In the genomic region with DNA sequence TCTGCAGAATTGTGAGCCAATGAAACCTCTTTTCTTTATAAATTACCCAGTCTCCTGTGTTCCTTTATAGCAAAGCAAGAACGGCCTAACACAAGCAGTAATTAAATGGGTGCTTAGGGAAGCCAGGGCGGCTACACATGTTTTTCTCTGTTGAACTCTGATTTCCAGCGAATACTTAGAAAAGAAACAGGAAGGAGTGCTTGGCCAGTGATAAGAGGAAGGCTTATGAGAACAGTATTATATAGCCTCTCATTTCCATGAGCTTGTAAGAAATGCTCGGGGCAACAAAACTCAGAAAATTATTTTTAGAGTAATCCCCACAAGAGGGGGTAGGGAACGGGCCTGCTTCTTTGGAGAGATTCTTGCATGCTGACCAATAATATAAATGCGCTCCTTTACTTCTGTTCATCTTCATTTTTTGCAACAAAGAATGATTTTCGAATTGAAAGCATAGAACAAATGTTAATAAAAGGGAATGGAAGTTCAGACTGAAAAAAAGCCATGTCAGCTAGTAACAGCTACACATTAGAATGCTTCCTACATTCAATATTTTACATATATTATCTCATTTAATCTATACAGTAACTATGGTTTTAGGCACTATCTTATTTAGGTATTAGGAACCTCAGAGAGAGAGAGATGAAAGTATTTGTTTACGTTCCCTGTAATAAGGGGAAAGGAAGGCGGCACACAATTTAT, we compare ENCODE assay signal across 15 cellular contexts. TPM values are rescaled to one million over a fixed set of nuclear protein-coding genes. Genes with fewer than 3 reads are reported as not detected.
"Had no signal": no experiment of that assay in that cellular context is flagged by ENCODE, and none has a peak within 500 bp of the region (broad histone marks: within the 10 kb centered on the region; RNA-seq: fewer than 3 reads in every experiment).

No MANE protein-coding gene starts in this region.

- H3K27me3 ChIP-seq: cardiac muscle cell, tibial nerve, vagina had no signal

- H3K27ac ChIP-seq: cardiac muscle cell, tibial nerve, vagina had no signal

- H3K4me3 ChIP-seq: cardiac muscle cell, lung, mucosa of descending colon, tibial nerve, vagina had no signal

- H3K9me3 ChIP-seq: mucosa of descending colon, tibial nerve, vagina had no signal

- H3K4me3 Mint-ChIP-seq: activated CD4-positive, alpha-beta T cell treated with anti-CD3 and anti-CD28 coated beads, Interleukin-2, amount 10 ng/mL, durations not matched to agents 24 days and 14 days; naive thymus-derived CD8-positive, alpha-beta T cell; stimulated activated memory B cell treated with anti-CD40 and anti-IgM and Interleukin-4, amounts not matched to agents 10 μg/mL and 1 μg/mL and 100 μg/mL, for 72 hours; WTC11 had no signal

- ATAC-seq: mucosa of descending colon; naive thymus-derived CD8-positive, alpha-beta T cell; stimulated activated memory B cell treated with anti-CD40 and anti-IgM and Interleukin-4, amounts not matched to agents 10 μg/mL and 1 μg/mL and 100 μg/mL, for 72 hours had no signal

- H3K36me3 ChIP-seq: cardiac muscle cell, tibial nerve, vagina had no signal

- H3K4me1 Mint-ChIP-seq: activated CD4-positive, alpha-beta T cell treated with anti-CD3 and anti-CD28 coated beads, Interleukin-2, amount 10 ng/mL, durations not matched to agents 24 days and 14 days; naive thymus-derived CD8-positive, alpha-beta T cell; stimulated activated memory B cell treated with anti-CD40 and anti-IgM and Interleukin-4, amounts not matched to agents 10 μg/mL and 1 μg/mL and 100 μg/mL, for 72 hours had no signal

- H3K27ac Mint-ChIP-seq: activated CD4-positive, alpha-beta T cell treated with anti-CD3 and anti-CD28 coated beads, Interleukin-2, amount 10 ng/mL, durations not matched to agents 24 days and 14 days; naive thymus-derived CD8-positive, alpha-beta T cell; stimulated activated memory B cell treated with anti-CD40 and anti-IgM and Interleukin-4, amounts not matched to agents 10 μg/mL and 1 μg/mL and 100 μg/mL, for 72 hours; WTC11 had no signal

- H3K4me1 ChIP-seq: tibial nerve, vagina had no signal

- H3K27me3 Mint-ChIP-seq: activated CD4-positive, alpha-beta T cell treated with anti-CD3 and anti-CD28 coated beads, Interleukin-2, amount 10 ng/mL, durations not matched to agents 24 days and 14 days; stimulated activated memory B cell treated with anti-CD40 and anti-IgM and Interleukin-4, amounts not matched to agents 10 μg/mL and 1 μg/mL and 100 μg/mL, for 72 hours had no signal

- DNase-seq: activated CD4-positive, alpha-beta T cell treated with anti-CD3 and anti-CD28 coated beads, Interleukin-2, amount 10 ng/mL, durations not matched to agents 24 days and 14 days; activated CD8-positive, alpha-beta memory T cell treated with anti-CD3 and anti-CD28 coated beads for 24 hours; activated naive CD4-positive, alpha-beta T cell treated with Interleukin-2 at 50 U/mL for 16 hours; effector CD4-positive, alpha-beta T cell; left cardiac atrium; mucosa of descending colon; naive thymus-derived CD8-positive, alpha-beta T cell; right cardiac atrium; stimulated activated CD4-positive, alpha-beta T cell treated with anti-CD3 and anti-CD28 coated beads, Interleukin-1b, Interleukin-23, amount 100 ng/mL, for 48 hours had no signal

- H3K9me3 Mint-ChIP-seq: activated CD4-positive, alpha-beta T cell treated with anti-CD3 and anti-CD28 coated beads, Interleukin-2, amount 10 ng/mL, durations not matched to agents 24 days and 14 days; stimulated activated memory B cell treated with anti-CD40 and anti-IgM and Interleukin-4, amounts not matched to agents 10 μg/mL and 1 μg/mL and 100 μg/mL, for 72 hours had no signal

- H3K36me3 Mint-ChIP-seq: naive thymus-derived CD8-positive, alpha-beta T cell; stimulated activated memory B cell treated with anti-CD40 and anti-IgM and Interleukin-4, amounts not matched to agents 10 μg/mL and 1 μg/mL and 100 μg/mL, for 72 hours had no signal

RNA-seq across cellular contexts. Expression of a gene that starts 49.7 kb away (rescaled TPM):
- total RNA-seq: activated CD4-positive, alpha-beta T cell treated with anti-CD3 and anti-CD28 coated beads, Interleukin-2, amount 10 ng/mL, durations not matched to agents 24 days and 14 days; naive thymus-derived CD8-positive, alpha-beta T cell had no signal
- polyA plus RNA-seq: naive thymus-derived CD8-positive, alpha-beta T cell had no signal
